Comparison of ENCODE assay signal across 25 cellular contexts in the genomic region with DNA sequence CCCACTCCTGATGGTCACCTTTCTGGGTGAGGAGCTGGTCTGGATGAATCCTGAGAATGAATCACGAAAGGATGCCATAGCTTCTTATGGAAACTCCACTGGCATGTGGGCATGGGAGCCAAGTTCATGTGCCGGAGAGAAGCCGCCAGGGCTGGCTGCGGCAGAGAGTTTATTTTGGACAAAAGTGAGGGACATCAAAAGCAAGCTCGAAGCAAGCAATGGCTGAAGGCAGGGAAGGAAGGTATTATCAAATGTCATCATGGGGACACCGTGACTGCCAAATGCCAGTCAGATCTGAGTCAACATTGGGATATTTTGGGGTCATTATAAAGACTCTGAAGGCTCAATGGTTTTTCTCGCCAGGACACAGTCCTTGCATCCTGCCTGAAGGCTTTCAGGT.
"Had no signal": no experiment of that assay in that cellular context is flagged by ENCODE, and none has a peak within 500 bp of the region (broad histone marks: within the 10 kb centered on the region; RNA-seq: fewer than 3 reads in every experiment).

No MANE protein-coding gene starts in this region.

- H3K27ac ChIP-seq: dorsolateral prefrontal cortex, esophagus squamous epithelium, gastroesophageal sphincter, heart left ventricle, hepatocyte, lower lobe of right lung had no signal

- H3K4me1 ChIP-seq: esophagus squamous epithelium had no signal

- H3K9me3 Mint-ChIP-seq: immature natural killer cell; mesothelial cell of epicardium; naive B cell; naive thymus-derived CD8-positive, alpha-beta T cell had no signal

- DNase-seq: cortex of kidney; dermis blood vessel endothelial cell; dorsolateral prefrontal cortex; effector CD4-positive, alpha-beta T cell; effector memory CD4-positive, alpha-beta T cell; esophagus squamous epithelium; foreskin fibroblast; foreskin melanocyte; heart left ventricle; hypothalamus; immature natural killer cell; islet precursor cell; kidney; kidney glomerular epithelial cell; left colon; left ventricle myocardium superior; lower lobe of right lung; mesenchymal stem cell; mucosa of descending colon; naive B cell; naive thymus-derived CD8-positive, alpha-beta T cell had no signal

- ATAC-seq: gastroesophageal sphincter; heart left ventricle; left colon; left lobe of liver; left ventricle myocardium superior; lower lobe of right lung; mucosa of descending colon; naive thymus-derived CD8-positive, alpha-beta T cell had no signal

- H3K9me3 ChIP-seq: esophagus squamous epithelium, gastroesophageal sphincter, heart left ventricle, lower lobe of right lung, mucosa of descending colon had no signal

- H3K27me3 ChIP-seq: dorsolateral prefrontal cortex, esophagus squamous epithelium, gastroesophageal sphincter, heart left ventricle, hepatocyte had no signal

- H3K4me3 Mint-ChIP-seq: immature natural killer cell; mesothelial cell of epicardium; naive thymus-derived CD8-positive, alpha-beta T cell had no signal

- H3K36me3 ChIP-seq: esophagus squamous epithelium, gastroesophageal sphincter, heart left ventricle, lower lobe of right lung had no signal

- H3K4me3 ChIP-seq: dorsolateral prefrontal cortex, esophagus squamous epithelium, gastroesophageal sphincter, heart left ventricle, hepatocyte, lower lobe of right lung, mucosa of descending colon had no signal

- H3K36me3 Mint-ChIP-seq: mesothelial cell of epicardium; naive thymus-derived CD8-positive, alpha-beta T cell had no signal

- H3K27ac Mint-ChIP-seq: immature natural killer cell; mesothelial cell of epicardium; naive thymus-derived CD8-positive, alpha-beta T cell had no signal

- H3K4me1 Mint-ChIP-seq: mesothelial cell of epicardium had no signal
